In genomic region chr17:50272711-50273653, GRCh38 we compare ENCODE assay signal across 8 cellular contexts. TPM values are rescaled to one million over a fixed set of nuclear protein-coding genes. Genes with fewer than 3 reads are reported as not detected.
DNase-seq lines count a peak whose midpoint lies in the region; ATAC-seq and TF ChIP-seq lines count a peak whose summit lies in the region.

No MANE protein-coding gene starts in this region.

- H3K9ac ChIP-seq in KMS-11 = no peak overlapping the region; the same call in 1 of the 2 replicates

- peak overlapping the region; percentile 87 for H2AFZ ChIP-seq in KMS-11 (ENCODE audit: low read depth)

- no peaks in the 10 kb centered on the region for H4K20me1 ChIP-seq in KMS-11 (ENCODE audit: insufficient read depth)

- peak overlapping the region; percentile 44 for H3K27ac Mint-ChIP-seq in Calu3 (ENCODE audit: unreplicated experiment)

- H3K36me3 ChIP-seq in KMS-11 (ENCODE audit: insufficient read depth) = no peaks in the 10 kb centered on the region

- H3K36me3 Mint-ChIP-seq in Calu3 (ENCODE audit: insufficient read depth, unreplicated experiment) = peaks cover 6% of the 10 kb centered on the region

- peak overlapping the region; percentile 79 for H3K4me3 Mint-ChIP-seq in Calu3 (ENCODE audit: low read depth, unreplicated experiment)

- H3K4me3 ChIP-seq in KMS-11 (IDR thresholded peaks at IDR 0.05; ENCODE audit: insufficient read depth, low read depth, low read length) = no peak overlapping the region

- CTCF ChIA-PET in Calu3 (lab: Charles Lee) = interaction anchor here (0.7 to 4.7 kb wide), 8 partner anchors 9 to 115 kb away, joined by 3 to 58 read pairs (median 4); partner anchors contain the start of gene COL1A1

- TF ChIP-seq CTCF in Calu3 (IDR thresholded peaks at IDR 0.05; ENCODE audit: unreplicated experiment) (peak; percentile 99), KMS-11 (conservative IDR thresholded peaks at IDR 0.05; ENCODE audit: low read depth, low read length) (peak; percentile 87)

- ATAC-seq in left lobe of liver = peak; percentile 72
- ATAC-seq in HG03565 (IDR thresholded peaks at IDR 0.05; ENCODE audit: unreplicated experiment) = no peak
- ATAC-seq in GM19023 (IDR thresholded peaks at IDR 0.05; ENCODE audit: unreplicated experiment) = no peak

- intact Hi-C loops in Calu3 (cut with micrococcal nuclease; ENCODE audit: unreplicated experiment) = loop anchor here (2.0 kb wide), 1 partner anchor 24 kb away; no protein-coding TSS in a partner anchor

- no peaks in the 10 kb centered on the region for H3K9me3 Mint-ChIP-seq in Calu3 (ENCODE audit: low read depth, unreplicated experiment)

- H3K27me3 ChIP-seq in KMS-11 (ENCODE audit: insufficient read depth, low read depth) = peaks cover 49% of the 10 kb centered on the region

- BruUV-seq in Calu3 (replicated peaks; lab: Mats Ljungman, UMichigan) = no TSS peak

- peak overlapping the region; percentile 70 for H3K4me2 ChIP-seq in KMS-11

- no peaks in the 10 kb centered on the region for H3K79me2 ChIP-seq in KMS-11 (ENCODE audit: insufficient read depth, low read depth)

- peaks cover 45% of the 10 kb centered on the region for H3K27me3 Mint-ChIP-seq in Calu3 (ENCODE audit: unreplicated experiment)

- DNase-seq in Calu3 (peak; percentile 83), cerebellum (ENCODE audit: low spot score) (peak; percentile 68), left lobe of liver (ENCODE audit: low spot score) (peak; percentile 62)
- DNase-seq in activated CD4-positive, CD25-positive, alpha-beta regulatory T cell treated with anti-CD3 and anti-CD28 coated beads, Interleukin-2, amount 50 U/mL, for 16 hours (ENCODE audit: low read depth, low spot score) = peak; percentile 26
- DNase-seq in stimulated activated CD4-positive, alpha-beta T cell treated with anti-CD3 and anti-CD28 coated beads, Interleukin-4, amount 100 ng/mL, for 24 hours = peak; percentile 41

- H3K4me1 Mint-ChIP-seq in Calu3 (ENCODE audit: low read depth, unreplicated experiment) = peaks cover 35% of the 10 kb centered on the region

- H3K27ac ChIP-seq in KMS-11 = no peak overlapping the region

- H3K4me1 ChIP-seq in KMS-11 (ENCODE audit: low read depth, poor library complexity, severe bottlenecking) = peaks cover 6% of the 10 kb centered on the region

RNA-seq across cellular contexts. Expression of gene TMEM92, which starts 1.3 kb away (rescaled TPM):
- total RNA-seq in Calu3 (2022) (4.8 and 8.9 TPM in 2 replicates), cerebellum (not detected), left lobe of liver (3.0 TPM)

Comparison
In these comparisons a context has a peak if more than half of its experiments do, and no peak if none do; other contexts are left out.
1. DNase-seq: peak in every context shown above with its lines; median percentile 83 in Calu3; 68 in cerebellum; 62 in left lobe of liver; 41 in stimulated activated CD4-positive, alpha-beta T cell treated with anti-CD3 and anti-CD28 coated beads, Interleukin-4, amount 100 ng/mL, for 24 hours; 26 in activated CD4-positive, CD25-positive, alpha-beta regulatory T cell treated with anti-CD3 and anti-CD28 coated beads, Interleukin-2, amount 50 U/mL, for 16 hours.